In genomic region chr15:45660231-45660979, GRCh38 we compare ENCODE assay signal across 11 cellular contexts. TPM values are rescaled to one million over a fixed set of nuclear protein-coding genes. Genes with fewer than 3 reads are reported as not detected.
DNase-seq lines count a peak whose midpoint lies in the region; ATAC-seq, FAIRE-seq and TF ChIP-seq lines count a peak whose summit lies in the region.
"Had no signal": no experiment of that assay in that cellular context is flagged by ENCODE, and none has a peak within 500 bp of the region (broad histone marks: within the 10 kb centered on the region; RNA-seq: fewer than 3 reads in every experiment).

No MANE protein-coding gene starts in this region.

- peaks cover 30% of the 10 kb centered on the region for H3K36me3 Mint-ChIP-seq in activated CD8-positive, alpha-beta T cell treated with anti-CD3 and anti-CD28 coated beads for 36 hours (ENCODE audit: low read depth)
- peaks cover 41% of the 10 kb centered on the region for H3K36me3 Mint-ChIP-seq in activated CD8-positive, alpha-beta T cell treated with anti-CD3 and anti-CD28 coated beads, Interleukin-2, amount 10 ng/mL, durations not matched to agents 7 days and 5 days (ENCODE audit: low read depth)
- H3K36me3 Mint-ChIP-seq in type B pancreatic cell: no peaks in the 10 kb centered on the region

- POLR2A ChIA-PET in activated CD8-positive, alpha-beta T cell treated with anti-CD3 and anti-CD28 coated beads for 36 hours (lab: Charles Lee): interaction anchor here (1.0 kb wide), 1 partner anchor 10 kb away, joined by 3 read pairs; no protein-coding TSS in a partner anchor
- POLR2A ChIA-PET in activated CD8-positive, alpha-beta T cell treated with anti-CD3 and anti-CD28 coated beads, Interleukin-2, amount 10 ng/mL, durations not matched to agents 7 days and 5 days (lab: Charles Lee): no interaction called here

- H3K4me1 Mint-ChIP-seq in activated CD8-positive, alpha-beta T cell treated with anti-CD3 and anti-CD28 coated beads for 36 hours (ENCODE audit: low read depth): peaks cover 32% of the 10 kb centered on the region
- peaks cover 10% of the 10 kb centered on the region for H3K4me1 Mint-ChIP-seq in activated CD8-positive, alpha-beta T cell treated with anti-CD3 and anti-CD28 coated beads, Interleukin-2, amount 10 ng/mL, durations not matched to agents 7 days and 5 days (ENCODE audit: low read depth)
- peaks cover 21% of the 10 kb centered on the region for H3K4me1 Mint-ChIP-seq in type B pancreatic cell (ENCODE audit: unreplicated experiment)

- no peaks in the 10 kb centered on the region for H3K36me3 ChIP-seq in brain microvascular endothelial cell (replicated peaks)

- peak overlapping the region; percentile 17 for H3K27ac Mint-ChIP-seq in activated CD8-positive, alpha-beta T cell treated with anti-CD3 and anti-CD28 coated beads for 36 hours
- H3K27ac Mint-ChIP-seq in activated CD8-positive, alpha-beta T cell treated with anti-CD3 and anti-CD28 coated beads, Interleukin-2, amount 10 ng/mL, durations not matched to agents 7 days and 5 days: no peak overlapping the region
- peak overlapping the region; percentile 1 for H3K27ac Mint-ChIP-seq in type B pancreatic cell

- no peak overlapping the region for H3K4me3 Mint-ChIP-seq in activated CD8-positive, alpha-beta T cell treated with anti-CD3 and anti-CD28 coated beads for 36 hours
- no peak overlapping the region for H3K4me3 Mint-ChIP-seq in activated CD8-positive, alpha-beta T cell treated with anti-CD3 and anti-CD28 coated beads, Interleukin-2, amount 10 ng/mL, durations not matched to agents 7 days and 5 days
- no peak overlapping the region for H3K4me3 Mint-ChIP-seq in type B pancreatic cell

- no peak overlapping the region for H3K27ac ChIP-seq in brain microvascular endothelial cell
- H3K27ac ChIP-seq: A549 had no signal

- in situ Hi-C loops in brain microvascular endothelial cell (cut with HindIII; ENCODE audit: low pct_ligation_motif_present, low sequenced_read_pairs): no loop called here

- H3K9me3 Mint-ChIP-seq in activated CD8-positive, alpha-beta T cell treated with anti-CD3 and anti-CD28 coated beads for 36 hours: no peaks in the 10 kb centered on the region
- no peaks in the 10 kb centered on the region for H3K9me3 Mint-ChIP-seq in activated CD8-positive, alpha-beta T cell treated with anti-CD3 and anti-CD28 coated beads, Interleukin-2, amount 10 ng/mL, durations not matched to agents 7 days and 5 days (ENCODE audit: insufficient read depth)
- H3K9me3 Mint-ChIP-seq in type B pancreatic cell: no peaks in the 10 kb centered on the region

- no peak overlapping the region for H3K4me3 ChIP-seq in brain microvascular endothelial cell (ENCODE audit: low read depth, low read length)
- H3K4me3 ChIP-seq: A549 had no signal

- ATAC-seq in activated CD8-positive, alpha-beta T cell treated with anti-CD3 and anti-CD28 coated beads for 36 hours: no peak
- no peak for ATAC-seq in activated CD8-positive, alpha-beta T cell treated with anti-CD3 and anti-CD28 coated beads, Interleukin-2, amount 10 ng/mL, durations not matched to agents 7 days and 5 days
- ATAC-seq in GM18505 (IDR thresholded peaks at IDR 0.05; ENCODE audit: unreplicated experiment): no peak
- ATAC-seq: A549 had no signal

- no peaks in the 10 kb centered on the region for H3K27me3 ChIP-seq in brain microvascular endothelial cell (replicated peaks)

- intact Hi-C loops in activated CD8-positive, alpha-beta T cell treated with anti-CD3 and anti-CD28 coated beads for 36 hours (cut with micrococcal nuclease): no loop called here

- H3K27me3 Mint-ChIP-seq in activated CD8-positive, alpha-beta T cell treated with anti-CD3 and anti-CD28 coated beads for 36 hours: no peaks in the 10 kb centered on the region
- no peaks in the 10 kb centered on the region for H3K27me3 Mint-ChIP-seq in activated CD8-positive, alpha-beta T cell treated with anti-CD3 and anti-CD28 coated beads, Interleukin-2, amount 10 ng/mL, durations not matched to agents 7 days and 5 days (ENCODE audit: low read depth)
- no peaks in the 10 kb centered on the region for H3K27me3 Mint-ChIP-seq in type B pancreatic cell

- FAIRE-seq in GM19239 (lab: Jason Lieb, UNC): no peak
- FAIRE-seq: A549 had no signal

- CTCF ChIA-PET in activated CD8-positive, alpha-beta T cell treated with anti-CD3 and anti-CD28 coated beads for 36 hours (lab: Charles Lee): interaction anchor here (0.7 to 1.5 kb wide), 5 partner anchors 12 to 231 kb away, joined by 3 to 5 read pairs (median 3); no protein-coding TSS in a partner anchor
- CTCF ChIA-PET in activated CD8-positive, alpha-beta T cell treated with anti-CD3 and anti-CD28 coated beads, Interleukin-2, amount 10 ng/mL, durations not matched to agents 7 days and 5 days (lab: Charles Lee): interaction anchor here (0.8 kb wide), 1 partner anchor 12 kb away, joined by 3 read pairs; no protein-coding TSS in a partner anchor

- DNase-seq in activated CD8-positive, alpha-beta T cell treated with anti-CD3 and anti-CD28 coated beads for 36 hours: no peak
- no peak for DNase-seq in activated CD8-positive, alpha-beta T cell treated with anti-CD3 and anti-CD28 coated beads, Interleukin-2, amount 10 ng/mL, durations not matched to agents 7 days and 5 days
- DNase-seq in brain microvascular endothelial cell (no peak), kidney tubule cell (ENCODE audit: low spot score) (peak; percentile 28), type B pancreatic cell (ENCODE audit: extremely low spot score, unreplicated experiment) (no peak), NCI-H1092 treated with DMSO at 0.1 percent for 48 hours (lab: John Stamatoyannopoulos, UW) (no peak), GM19239 (ENCODE audit: insufficient read length, low spot score) (no peak)
- DNase-seq: cortex of kidney, Karpas-422 had no signal

- TF ChIP-seq CTCF in activated CD8-positive, alpha-beta T cell treated with anti-CD3 and anti-CD28 coated beads for 36 hours (IDR thresholded peaks at IDR 0.05): no peak
- TF ChIP-seq CTCF in brain microvascular endothelial cell (IDR thresholded peaks at IDR 0.05; ENCODE audit: low read depth, low read length, missing control alignments) (peak; percentile 21), type B pancreatic cell (conservative IDR thresholded peaks at IDR 0.05) (no peak)

- no peak for TF ChIP-seq POLR2A in GM18505 (IDR thresholded peaks at IDR 0.05; ENCODE audit: borderline replicate concordance, extremely low read depth, insufficient read depth, insufficient read length)

RNA-seq across cellular contexts. Expression of gene SQOR, which starts 25.6 kb away (rescaled TPM):
- total RNA-seq in activated CD8-positive, alpha-beta T cell treated with anti-CD3 and anti-CD28 coated beads for 36 hours: 10 to 100 TPM; 84.3 to 87.3 TPM
- 10 to 100 TPM; 75.8 to 79.6 TPM for total RNA-seq in activated CD8-positive, alpha-beta T cell treated with anti-CD3 and anti-CD28 coated beads, Interleukin-2, amount 10 ng/mL, durations not matched to agents 7 days and 5 days
- total RNA-seq in type B pancreatic cell (ENCODE audit: low replicate concordance): 6.7 and 9.2 TPM in 2 replicates
